8 cellular contexts compared by ENCODE assay signal in genomic region chr10:100986952-100987684, GRCh38.
A peak's percentile ranks its signal among the peaks of the same experiment; 100 is the strongest.
DNase-seq lines count a peak whose midpoint lies in the region; ATAC-seq lines count a peak whose summit lies in the region.

Gene MRPL43, minus strand, starts transcription at chr10:100987497. Its CDS starts 54 bp downstream, at chr10:100987443.
Gene TWNK, plus strand, starts transcription at chr10:100987543. Its CDS starts 668 bp downstream, at chr10:100988211.

- H3K4me3 ChIP-seq in effector memory CD4-positive, alpha-beta T cell (ENCODE audit: insufficient read depth, low read depth, low read length, poor library complexity, severe bottlenecking) = peak within 1 kb of the TSS; percentile 94

- ATAC-seq in GM19324 (IDR thresholded peaks at IDR 0.05; ENCODE audit: low FRiP score, unreplicated experiment) (peak; percentile 79), HG03460 (IDR thresholded peaks at IDR 0.05; ENCODE audit: unreplicated experiment) (peak; percentile 80), memory B cell (ENCODE audit: low read depth) (peak; percentile 97)

- no peaks in the 10 kb centered on the region for H3K27me3 Mint-ChIP-seq in memory B cell

- peak within 1 kb of the TSS; percentile 97 for H3K4me3 Mint-ChIP-seq in memory B cell

- peaks cover 21% of the 10 kb centered on the region for H3K36me3 ChIP-seq in effector memory CD4-positive, alpha-beta T cell (ENCODE audit: control insufficient read depth, insufficient read depth, low read length)

- peaks cover 28% of the 10 kb centered on the region for H3K36me3 Mint-ChIP-seq in memory B cell

- peak within 1 kb of the TSS; percentile 70 for H3K27ac ChIP-seq in effector memory CD4-positive, alpha-beta T cell (ENCODE audit: insufficient read depth, low read length, poor library complexity, severe bottlenecking)

- H3K9me3 ChIP-seq in effector memory CD4-positive, alpha-beta T cell (ENCODE audit: control insufficient read depth, low read length) = no peaks in the 10 kb centered on the region

- no peaks in the 10 kb centered on the region for H3K9me3 Mint-ChIP-seq in memory B cell

- H3K4me1 ChIP-seq in effector memory CD4-positive, alpha-beta T cell (ENCODE audit: control insufficient read depth, insufficient read depth, low read length, poor library complexity, severe bottlenecking) = peaks cover 17% of the 10 kb centered on the region

- peaks cover 22% of the 10 kb centered on the region for H3K4me1 Mint-ChIP-seq in memory B cell

- peak within 1 kb of the TSS; percentile 90 for H3K27ac Mint-ChIP-seq in memory B cell

- no peaks in the 10 kb centered on the region for H3K27me3 ChIP-seq in effector memory CD4-positive, alpha-beta T cell (replicated peaks; ENCODE audit: control insufficient read depth, insufficient read depth, low read length, poor library complexity, severe bottlenecking)

- peak; percentile 89 for DNase-seq in CD1c-positive myeloid dendritic cell (ENCODE audit: extremely low spot score)
- DNase-seq in NOMO-1 (lab: John Stamatoyannopoulos, UW; ENCODE audit: unreplicated experiment in 2 of 2) = peak; percentile 56 to 70
- DNase-seq in activated CD8-positive, alpha-beta memory T cell treated with anti-CD3 and anti-CD28 coated beads for 4 hours (ENCODE audit: low read depth in 2 of 2) = peak; percentile 69 to 76
- DNase-seq in effector memory CD4-positive, alpha-beta T cell = peak; percentile 57 to 78 (median 75)
- peak; percentile 71 to 85 for DNase-seq in memory B cell (ENCODE audit: low spot score in 2 of 2)
- peak; percentile 70 to 86 (median 73) for DNase-seq in stimulated activated CD4-positive, alpha-beta T cell treated with anti-CD3 and anti-CD28 coated beads, TNF-alpha, amount 100 ng/mL, for 48 hours (ENCODE audit: low read depth in 3 of 3)

Comparison
In these comparisons a context has a peak if more than half of its experiments do, and no peak if none do; other contexts are left out.
1. Peak in every context shown above with its lines: DNase-seq, ATAC-seq, H3K4me3 ChIP-seq and H3K27ac ChIP-seq.